8 cellular contexts compared by ENCODE assay signal in the genomic region with DNA sequence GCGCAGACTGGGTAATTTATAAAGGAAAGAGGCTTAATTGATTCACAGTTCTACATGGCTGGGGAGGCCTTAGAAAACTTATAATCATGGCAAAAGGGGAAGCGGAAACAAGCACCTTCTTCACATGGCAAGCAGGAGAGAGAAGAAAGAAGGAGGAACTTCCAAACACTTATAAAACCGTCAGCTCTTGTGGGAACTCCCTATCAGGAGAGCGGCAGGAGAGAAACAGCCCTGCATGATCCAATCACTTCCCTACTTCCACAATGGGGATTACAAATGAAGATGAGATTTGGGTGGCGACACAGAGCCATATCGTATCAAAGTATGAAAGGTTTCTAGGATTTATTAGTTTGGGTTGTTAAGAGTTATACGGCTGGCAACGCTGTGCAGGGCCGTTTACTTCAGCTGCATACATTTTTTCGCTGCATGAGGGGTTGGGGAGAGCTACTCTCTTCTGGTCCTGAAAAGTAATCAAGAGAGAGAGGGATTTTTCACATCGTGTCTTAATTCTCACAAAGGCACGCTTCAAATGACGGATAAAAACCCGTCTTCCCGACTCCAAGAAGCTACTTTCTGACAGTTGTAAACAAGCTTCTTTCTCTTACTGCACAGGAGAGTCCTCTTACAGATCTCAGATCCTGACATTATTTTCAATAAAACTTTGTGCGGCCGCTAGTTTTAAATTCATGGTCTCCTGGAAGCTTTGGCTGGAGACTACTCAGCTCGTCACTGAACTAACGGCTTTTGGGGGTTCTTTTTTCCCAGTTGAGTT. TPM values are rescaled to one million over a fixed set of nuclear protein-coding genes. Genes with fewer than 3 reads are reported as not detected.
DNase-seq lines count a peak whose midpoint lies in the region; ATAC-seq and TF ChIP-seq lines count a peak whose summit lies in the region.

No MANE protein-coding gene starts in this region.

- H3K4me2 ChIP-seq in SK-N-SH = peak overlapping the region; percentile 84

- peaks cover 42% of the 10 kb centered on the region for H3K79me2 ChIP-seq in SK-N-SH (ENCODE audit: insufficient read depth)

- H3K9me3 ChIP-seq in CD8-positive, alpha-beta T cell (ENCODE audit: low read length) = no peaks in the 10 kb centered on the region
- H3K9me3 ChIP-seq in SK-N-SH (no peaks in the 10 kb centered on the region), mucosa of rectum (ENCODE audit: control insufficient read depth in 2 of 2, low read length in 2 of 2) (no peaks in the 10 kb centered on the region), vagina (no peaks in the 10 kb centered on the region)

- H3K27me3 ChIP-seq in CD8-positive, alpha-beta T cell (ENCODE audit: insufficient read depth, low read length) = no peaks in the 10 kb centered on the region
- H3K27me3 ChIP-seq in SK-N-SH (ENCODE audit: insufficient read depth) (no peaks in the 10 kb centered on the region), mucosa of rectum (ENCODE audit: control insufficient read depth in 2 of 2, insufficient read depth in 2 of 2, low read length in 2 of 2) (no peaks in the 10 kb centered on the region), vagina (no peaks in the 10 kb centered on the region)

- peak overlapping the region; percentile 97 for H3K27ac ChIP-seq in CD8-positive, alpha-beta T cell (ENCODE audit: low read depth, low read length)
- peak overlapping the region; percentile 74 to 82 for H3K27ac ChIP-seq in SK-N-SH (ENCODE audit: low read depth in 2 of 2, low read length in 1 of 2)
- peak overlapping the region; percentile 91 to 93 for H3K27ac ChIP-seq in mucosa of rectum (ENCODE audit: low read depth in 2 of 2, low read length in 2 of 2)
- peak overlapping the region; percentile 83 for H3K27ac ChIP-seq in vagina

- H3K4me1 Mint-ChIP-seq in CD8-positive, alpha-beta T cell (ENCODE audit: low read depth) = peaks cover 53% of the 10 kb centered on the region

- no peaks in the 10 kb centered on the region for H3K9me2 ChIP-seq in SK-N-SH

- peaks cover 20% of the 10 kb centered on the region for H3K4me1 ChIP-seq in CD8-positive, alpha-beta T cell (ENCODE audit: insufficient read depth, low read length)
- peaks cover 7 to 15% of the 10 kb centered on the region in 2 experiments; a peak in 3 of 4 replicates for H3K4me1 ChIP-seq in SK-N-SH (ENCODE audit: control insufficient read depth in 1 of 2, insufficient read depth in 2 of 2, low read depth in 1 of 2, low read length in 1 of 2)
- peaks cover 3 to 8% of the 10 kb centered on the region in 2 donors for H3K4me1 ChIP-seq in mucosa of rectum (ENCODE audit: control insufficient read depth in 2 of 2, insufficient read depth in 2 of 2, low read length in 2 of 2)
- H3K4me1 ChIP-seq in vagina = peaks cover 15% of the 10 kb centered on the region

- peak; percentile 10 for ATAC-seq in CD8-positive, alpha-beta T cell
- peak; percentile 5 for ATAC-seq in GM19324 (IDR thresholded peaks at IDR 0.05; ENCODE audit: low FRiP score, unreplicated experiment)
- peak; percentile 11 for ATAC-seq in HG03378 (IDR thresholded peaks at IDR 0.05; ENCODE audit: unreplicated experiment)

- TF ChIP-seq RAD21 in SK-N-SH (IDR thresholded peaks at IDR 0.05; ENCODE audit: low read length) = no peak

- H3F3A ChIP-seq in SK-N-SH (replicated peaks; ENCODE audit: insufficient read depth) = peaks cover 6% of the 10 kb centered on the region

- H3K9me3 Mint-ChIP-seq in CD8-positive, alpha-beta T cell = no peaks in the 10 kb centered on the region

- POLR2A ChIA-PET in CD8-positive, alpha-beta T cell (lab: Charles Lee) = interaction anchor here (0.9 to 1.2 kb wide), 2 partner anchors 43 to 58 kb away, joined by 3 to 5 read pairs; a partner anchor contains a TSS
- POLR2A ChIA-PET in SK-N-SH (lab: Yijun Ruan, JAX) = interaction anchor here (0.7 to 1.0 kb wide), 5 partner anchors 9 to 1900 kb away, joined by 3 to 4 read pairs (median 4); a partner anchor contains a TSS

- H3K9ac ChIP-seq in SK-N-SH = peak overlapping the region; percentile 91
- H3K9ac ChIP-seq in mucosa of rectum (ENCODE audit: low read depth in 1 of 2, low read length in 2 of 2) = peak overlapping the region; percentile 91 to 99

- H3K36me3 Mint-ChIP-seq in CD8-positive, alpha-beta T cell = peaks cover 30% of the 10 kb centered on the region

- intact Hi-C loops in CD8-positive, alpha-beta T cell (cut with DNase I, micrococcal nuclease) = loop anchor here (1.0 to 10.0 kb wide), 6 partner anchors 37 to 1899 kb away; a partner anchor contains a TSS
- intact Hi-C loops in vagina (cut with DNase I) = loop anchor here (5.0 kb wide), 1 partner anchor 57 kb away; a partner anchor contains a TSS

- TF ChIP-seq EP300 in SK-N-SH (IDR thresholded peaks at IDR 0.05; ENCODE audit: borderline replicate concordance in 1 of 2, low read depth in 1 of 2, low read length in 1 of 2) = no peak

- no peaks in the 10 kb centered on the region for H3K27me3 Mint-ChIP-seq in CD8-positive, alpha-beta T cell (ENCODE audit: low read depth)

- no peak for TF ChIP-seq POLR2A in vagina (IDR thresholded peaks at IDR 0.05)

- DNase-seq in CD8-positive, alpha-beta T cell = no peak
- peak; percentile 39 for DNase-seq in SK-N-SH
- peak; percentile 20 for DNase-seq in epithelial cell of proximal tubule (ENCODE audit: low read depth)
- DNase-seq in vagina (ENCODE audit: extremely low spot score in 2 of 2) = no peak
- DNase-seq in NCI-H2196 (lab: John Stamatoyannopoulos, UW; ENCODE audit: unreplicated experiment) = no peak

- H2AFZ ChIP-seq in SK-N-SH (ENCODE audit: low read depth) = peak overlapping the region; percentile 100

- no peaks in the 10 kb centered on the region for H3K36me3 ChIP-seq in CD8-positive, alpha-beta T cell (ENCODE audit: insufficient read depth, low read length)
- peaks cover 0 to 4% of the 10 kb centered on the region in 2 experiments for H3K36me3 ChIP-seq in SK-N-SH (replicated peaks in 1 of 2; ENCODE audit: control insufficient read depth in 1 of 2, insufficient read depth in 2 of 2, low read length in 1 of 2)
- H3K36me3 ChIP-seq in mucosa of rectum (ENCODE audit: control insufficient read depth in 2 of 2, insufficient read depth in 2 of 2, low read length in 2 of 2) = no peaks in the 10 kb centered on the region
- no peaks in the 10 kb centered on the region for H3K36me3 ChIP-seq in vagina

- H4K20me1 ChIP-seq in SK-N-SH (ENCODE audit: insufficient read depth) = no peaks in the 10 kb centered on the region

- peak overlapping the region; percentile 77 for H3K4me3 ChIP-seq in CD8-positive, alpha-beta T cell (ENCODE audit: low read depth, low read length)
- peak overlapping the region; percentile 81 to 95 for H3K4me3 ChIP-seq in SK-N-SH (ENCODE audit: low read depth in 2 of 2, low read length in 1 of 2)
- peak overlapping the region; percentile 99 for H3K4me3 ChIP-seq in epithelial cell of proximal tubule (ENCODE audit: low read depth, low read length)
- peak overlapping the region; percentile 99 for H3K4me3 ChIP-seq in mucosa of rectum (ENCODE audit: low read length in 2 of 2)
- peak overlapping the region; percentile 55 to 73 for H3K4me3 ChIP-seq in vagina

- CTCF ChIA-PET in CD8-positive, alpha-beta T cell (lab: Charles Lee) = interaction anchor here (0.9 to 2.1 kb wide), 6 partner anchors 9 to 179 kb away, joined by 3 to 7 read pairs (median 3); a partner anchor contains a TSS
- CTCF ChIA-PET in SK-N-SH (lab: Yijun Ruan, JAX) = interaction anchor here (0.7 to 2.1 kb wide), 29 partner anchors 8 to 251 kb away, joined by 3 to 11 read pairs (median 4); a partner anchor contains a TSS

- H3K4me3 Mint-ChIP-seq in CD8-positive, alpha-beta T cell = peak overlapping the region; percentile 98

- 13% methylated on average over 19 of the region's 19 CpGs for WGBS in SK-N-SH (ENCODE audit: low lambda C conversion rate)

- H3K27ac Mint-ChIP-seq in CD8-positive, alpha-beta T cell = peak overlapping the region; percentile 100

- no peak for TF ChIP-seq CTCF in CD8-positive, alpha-beta T cell (IDR thresholded peaks at IDR 0.05)
- TF ChIP-seq CTCF in SK-N-SH (IDR thresholded peaks at IDR 0.05) = no peak
- TF ChIP-seq CTCF in epithelial cell of proximal tubule (conservative IDR thresholded peaks at IDR 0.05; ENCODE audit: low read depth, low read length) = no peak
- no peak for TF ChIP-seq CTCF in vagina (IDR thresholded peaks at IDR 0.05)

TF ChIP-seq in SK-N-SH, 30 proteins besides CTCF, POLR2A, EP300 and RAD21:
- no peak for TF ChIP-seq EZH2phosphoT487 (IDR thresholded peaks at IDR 0.05; ENCODE audit: borderline replicate concordance, low read depth)
- TF ChIP-seq, protein P1, sequence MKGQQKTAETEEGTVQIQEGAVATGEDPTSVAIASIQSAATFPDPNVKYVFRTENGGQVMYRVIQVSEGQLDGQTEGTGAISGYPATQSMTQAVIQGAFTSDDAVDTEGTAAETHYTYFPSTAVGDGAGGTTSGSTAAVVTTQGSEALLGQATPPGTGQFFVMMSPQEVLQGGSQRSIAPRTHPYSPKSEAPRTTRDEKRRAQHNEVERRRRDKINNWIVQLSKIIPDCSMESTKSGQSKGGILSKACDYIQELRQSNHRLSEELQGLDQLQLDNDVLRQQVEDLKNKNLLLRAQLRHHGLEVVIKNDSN (IDR thresholded peaks at IDR 0.05; ENCODE audit: borderline replicate concordance, low read depth) = no peak
- no peak for TF ChIP-seq YY1 (IDR thresholded peaks at IDR 0.05; ENCODE audit: low read depth)
- TF ChIP-seq GABPA (IDR thresholded peaks at IDR 0.05; ENCODE audit: low read depth) = no peak
- no peak for TF ChIP-seq RCOR1 (IDR thresholded peaks at IDR 0.05; ENCODE audit: low read length)

RNA-seq across cellular contexts. Expression of a gene that starts 0.8 kb away (rescaled TPM):
- 10 to 100 TPM; 15.3 to 18.3 TPM for total RNA-seq in CD8-positive, alpha-beta T cell
- polyA plus RNA-seq in SK-N-SH (2012; rRNA removed) = 8.5 and 10.9 TPM in 2 replicates
- 14.6 and 24.2 TPM in 2 replicates for polyA plus RNA-seq in SK-N-SH (2012; cell fraction: cytosol; rRNA removed)
- 6.2 and 11.9 TPM in 2 replicates for polyA plus RNA-seq in SK-N-SH (2012; cell fraction: nucleus; rRNA removed)
- total RNA-seq in epithelial cell of proximal tubule = 10.5 and 20.8 TPM in 2 replicates
- 11.0 TPM for total RNA-seq in vagina

RNA-seq across cellular contexts. Expression of a gene that starts 24.6 kb away (rescaled TPM):
- total RNA-seq in CD8-positive, alpha-beta T cell = not detected
- 0.02 and 0.03 TPM in 2 replicates for polyA plus RNA-seq in SK-N-SH (2012; rRNA removed)
- 0.04 and 0.05 TPM in 2 replicates for polyA plus RNA-seq in SK-N-SH (2012; cell fraction: cytosol; rRNA removed)
- 0.08 and 0.12 TPM in 2 replicates for polyA plus RNA-seq in SK-N-SH (2012; cell fraction: nucleus; rRNA removed)
- not detected in 2 replicates for total RNA-seq in epithelial cell of proximal tubule
- total RNA-seq in vagina = not detected

RNA-seq across cellular contexts. Expression of a gene that starts 57.5 kb away (rescaled TPM):
- 1 to 10 TPM; 1.8 to 1.9 TPM for total RNA-seq in CD8-positive, alpha-beta T cell
- polyA plus RNA-seq in SK-N-SH (2012; rRNA removed) = 65.7 and 90.3 TPM in 2 replicates
- polyA plus RNA-seq in SK-N-SH (2012; cell fraction: cytosol; rRNA removed) = 49.2 and 59.1 TPM in 2 replicates
- 144 and 145 TPM in 2 replicates for polyA plus RNA-seq in SK-N-SH (2012; cell fraction: nucleus; rRNA removed)
- 25.2 and 53.3 TPM in 2 replicates for total RNA-seq in epithelial cell of proximal tubule
- 21.4 TPM for total RNA-seq in vagina

Comparison
In these comparisons a context has a peak if more than half of its experiments do, and no peak if none do; other contexts are left out.
1. DNase-seq: peak in SK-N-SH (single experiment) and epithelial cell of proximal tubule (single experiment); none in CD8-positive, alpha-beta T cell (0 of 7), vagina (0 of 2) and NCI-H2196 (single experiment).
2. Peak in every context shown above with its lines, with median percentiles within 50 percentile points of each other: ATAC-seq, H3K27ac ChIP-seq and H3K4me3 ChIP-seq.